ENCODE assay signal across 15 cellular contexts in the genomic region with DNA sequence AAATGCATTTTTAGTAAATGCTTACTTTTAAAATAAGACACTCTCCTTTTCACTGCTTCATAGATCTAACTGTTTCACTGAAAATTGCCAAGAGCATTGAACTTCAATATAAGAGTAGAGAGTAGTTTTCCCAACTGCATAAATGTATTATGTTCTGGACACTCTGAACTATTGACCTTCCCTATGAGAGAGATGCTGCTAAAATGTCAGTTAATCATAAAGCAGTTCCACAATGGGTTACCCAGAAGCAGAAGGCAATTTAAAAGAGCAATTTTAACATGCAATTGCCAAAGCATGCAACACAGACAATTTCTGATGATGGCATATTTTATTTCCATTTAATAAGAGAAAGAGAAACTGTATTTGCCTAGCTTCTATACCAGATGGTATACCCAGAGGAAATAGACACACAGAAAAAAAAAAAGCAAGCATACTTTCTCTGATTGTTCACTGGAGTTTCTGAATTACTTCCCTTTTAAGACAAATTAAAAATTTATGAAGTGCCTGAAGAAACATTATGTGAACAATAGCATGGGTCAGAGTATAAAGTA.
A peak's percentile ranks its signal among the peaks of the same experiment; 100 is the strongest.
DNase-seq lines count a peak whose midpoint lies in the region; ATAC-seq and TF ChIP-seq lines count a peak whose summit lies in the region.
"Had no signal": no experiment of that assay in that cellular context is flagged by ENCODE, and none has a peak within 500 bp of the region (broad histone marks: within the 10 kb centered on the region; RNA-seq: fewer than 3 reads in every experiment).

No MANE protein-coding gene starts in this region.

- H3K4me3 ChIP-seq in Loucy (ENCODE audit: low read length, poor library complexity, severe bottlenecking) (no peak overlapping the region), BE2C (ENCODE audit: low read depth, low read length) (no peak overlapping the region)
- H3K4me3 ChIP-seq: SK-N-MC had no signal

- H3K79me2 ChIP-seq in Loucy (ENCODE audit: insufficient read depth, low read length) = no peaks in the 10 kb centered on the region

- H3K9me3 ChIP-seq in Loucy (ENCODE audit: insufficient read depth, low read depth, low read length) (no peaks in the 10 kb centered on the region), BE2C (no peaks in the 10 kb centered on the region)

- H3K27me3 ChIP-seq in Loucy (ENCODE audit: insufficient read depth, low read length, poor library complexity, severe bottlenecking) (no peaks in the 10 kb centered on the region), BE2C (no peaks in the 10 kb centered on the region)

- H3K4me2 ChIP-seq in Loucy (ENCODE audit: low read depth, low read length, poor library complexity, severe bottlenecking) = peak overlapping the region; percentile 3

- no peak overlapping the region for H3K9ac ChIP-seq in Loucy (ENCODE audit: low read depth, low read length, poor library complexity, severe bottlenecking)

- H3K9me2 ChIP-seq in Loucy (replicated peaks; ENCODE audit: low read depth, low read length) = no peaks in the 10 kb centered on the region

- H3K4me1 ChIP-seq in Loucy (ENCODE audit: insufficient read depth, low read length, poor library complexity, severe bottlenecking) = peaks cover 12% of the 10 kb centered on the region
- no peaks in the 10 kb centered on the region for H3K4me1 ChIP-seq in BE2C

- H3K36me3 ChIP-seq in Loucy (ENCODE audit: insufficient read depth, low read length) (no peaks in the 10 kb centered on the region), BE2C (no peaks in the 10 kb centered on the region)

- H3F3A ChIP-seq in Loucy (ENCODE audit: low read depth) = no peaks in the 10 kb centered on the region

- peak overlapping the region; percentile 32; the same call in 1 of the 2 replicates for H2AFZ ChIP-seq in Loucy (ENCODE audit: low read length)

- no peak for TF ChIP-seq CTCF in Loucy (conservative IDR thresholded peaks at IDR 0.05; ENCODE audit: low read length)
- TF ChIP-seq CTCF in BE2C (IDR thresholded peaks at IDR 0.05; ENCODE audit: low read depth, low read length) = no peak

- no peak for ATAC-seq in HG03196 (IDR thresholded peaks at IDR 0.05; ENCODE audit: unreplicated experiment)
- ATAC-seq: T-cell had no signal

- DNase-seq in NCI-H2171 treated with DMSO at 0.1 percent for 48 hours (lab: John Stamatoyannopoulos, UW) = peak; percentile 40
- DNase-seq in NCI-H2171 (lab: John Stamatoyannopoulos, UW) = no peak
- DNase-seq in NCI-H69 (lab: John Stamatoyannopoulos, UW) = peak; percentile 94
- peak; percentile 2 to 4 for DNase-seq in lung microvascular endothelial cell (ENCODE audit: low read depth in 2 of 2)
- DNase-seq in BE2C = no peak
- DNase-seq in A172 (ENCODE audit: low spot score) = no peak
- DNase-seq: ACHN, H9, NCI-H187, NCI-H774, SHP77, T-cell had no signal

- no peaks in the 10 kb centered on the region for H4K20me1 ChIP-seq in Loucy (ENCODE audit: insufficient read depth, low read length, poor library complexity, severe bottlenecking)

Comparison
In these comparisons a context has a peak if more than half of its experiments do, and no peak if none do; other contexts are left out.
1. DNase-seq: peak in NCI-H2171 treated with DMSO at 0.1 percent for 48 hours (single experiment), NCI-H69 (single experiment) and lung microvascular endothelial cell (2 of 2); none in NCI-H2171 (single experiment), BE2C (single experiment) and A172 (single experiment).